ENCODE assay signal across 9 cellular contexts in genomic region chr7:134900430-134900876, GRCh38.
DNase-seq lines count a peak whose midpoint lies in the region; ATAC-seq and TF ChIP-seq lines count a peak whose summit lies in the region.
"Had no signal": no experiment of that assay in that cellular context is flagged by ENCODE, and none has a peak within 500 bp of the region (broad histone marks: within the 10 kb centered on the region; RNA-seq: fewer than 3 reads in every experiment).

No MANE protein-coding gene starts in this region.

- H3K4me3 ChIP-seq in heart left ventricle (no peak overlapping the region), SJCRH30 (no peak overlapping the region), uterus (no peak overlapping the region)

- H3K27ac ChIP-seq in heart left ventricle: peak overlapping the region in 8 of 12 donors; percentile 15 to 63 (median 33)
- peak overlapping the region; percentile 42 for H3K27ac ChIP-seq in SJCRH30
- H3K27ac ChIP-seq in uterus: peak overlapping the region; percentile 62 to 83
- no peak overlapping the region for H3K27ac ChIP-seq in caudate nucleus (ENCODE audit: low read depth, low read length)

- H3K27me3 ChIP-seq in heart left ventricle: no peaks in the 10 kb centered on the region
- no peaks in the 10 kb centered on the region for H3K27me3 ChIP-seq in SJCRH30
- no peaks in the 10 kb centered on the region for H3K27me3 ChIP-seq in uterus

- H3K4me1 ChIP-seq in heart left ventricle (peaks cover 8 to 80% (median 58%) of the 10 kb centered on the region in 12 donors), SJCRH30 (peaks cover 33% of the 10 kb centered on the region), uterus (peaks cover 0 to 9% of the 10 kb centered on the region in 2 donors)

- 78 to 87% (median 82%) methylated on average over 4 to 5 of the region's 5 CpGs for WGBS in heart left ventricle, 4 donors

- H3K36me3 ChIP-seq in heart left ventricle (peaks cover 0 to 25% (median 0%) of the 10 kb centered on the region in 9 donors), SJCRH30 (peaks cover 14% of the 10 kb centered on the region), uterus (no peaks in the 10 kb centered on the region)

- TF ChIP-seq POLR2A in heart left ventricle (IDR thresholded peaks at IDR 0.05) (no peak), uterus (IDR thresholded peaks at IDR 0.05) (no peak)

- TF ChIP-seq CTCF in heart left ventricle (IDR thresholded peaks at IDR 0.05) (no peak), uterus (IDR thresholded peaks at IDR 0.05) (no peak)

- DNase-seq in heart left ventricle: no peak
- DNase-seq in Right ventricle myocardium inferior (ENCODE audit: missing footprints): no peak
- DNase-seq in SJCRH30: no peak
- DNase-seq in uterus: no peak
- no peak for DNase-seq in caudate nucleus (lab: John Stamatoyannopoulos, UW)
- no peak for DNase-seq in ACHN
- DNase-seq in NCI-H1048 (lab: John Stamatoyannopoulos, UW): no peak
- DNase-seq: activated CD4-positive, alpha-beta T cell treated with anti-CD3 and anti-CD28 coated beads, Interleukin-2, amount 50 U/mL, for 48 hours had no signal

- intact Hi-C loops in heart left ventricle (cut with DNase I) (loop anchor here in 1 of 10 donors (10.0 kb wide), 2 partner anchors 66 to 136 kb away; no protein-coding TSS in a partner anchor), Right ventricle myocardium inferior (cut with DNase I) (no loop called here), uterus (cut with DNase I; ENCODE audit: low total_unique reads) (no loop called here)

- in situ Hi-C loops in ACHN (cut with HindIII; ENCODE audit: low pct_ligation_motif_present, low pct_unique_long_range_greater_than_20kb, low sequenced_read_pairs): no loop called here

- H3K9me3 ChIP-seq in heart left ventricle: peaks cover 0 to 16% (median 10%) of the 10 kb centered on the region in 12 donors
- H3K9me3 ChIP-seq in SJCRH30 (replicated peaks): peaks cover 4% of the 10 kb centered on the region; the same call in 1 of the 2 replicates
- no peaks in the 10 kb centered on the region for H3K9me3 ChIP-seq in uterus

- ATAC-seq in heart left ventricle (peak in 2 of 4 donors; percentile 6 to 8), Right ventricle myocardium inferior (no peak), HG02885 (IDR thresholded peaks at IDR 0.05; ENCODE audit: poor library complexity, unreplicated experiment) (peak; percentile 87)
